In genomic region chr22:34010259-34010658, GRCh38 we compare ENCODE assay signal across 38 cellular contexts.
"Had no signal": no experiment of that assay in that cellular context is flagged by ENCODE, and none has a peak within 500 bp of the region (broad histone marks: within the 10 kb centered on the region; RNA-seq: fewer than 3 reads in every experiment).

No MANE protein-coding gene starts in this region.

- H3K4me1 Mint-ChIP-seq: activated naive CD4-positive, alpha-beta T cell treated with anti-CD3 and anti-CD28 coated beads, Interleukin-2, amount 10 ng/mL, durations not matched to agents 7 days and 5 days; activated naive CD4-positive, alpha-beta T cell treated with anti-CD3 and anti-CD28 coated beads, Interleukin-2, amount 50 U/mL, for 24 hours; activated naive CD8-positive, alpha-beta T cell treated with anti-CD3 and anti-CD28 coated beads for 36 hours; activated naive CD8-positive, alpha-beta T cell treated with anti-CD3 and anti-CD28 coated beads, Interleukin-2, amount 10 ng/mL, durations not matched to agents 7 days and 5 days; activated naive CD8-positive, alpha-beta T cell treated with anti-CD3 and anti-CD28 coated beads, Interleukin-2, amount 50 U/mL, for 24 hours; activated T-helper 17 cell treated with anti-CD3 and anti-CD28 coated beads, Interleukin-2, amount 50 U/mL, for 72 hours; brain; central memory CD8-positive, alpha-beta T cell had no signal

- H3K36me3 ChIP-seq: adrenal gland, ascending aorta, brain microvascular endothelial cell, breast epithelium, cardiac muscle cell had no signal

- H3K4me1 ChIP-seq: adrenal gland, ascending aorta, body of pancreas, breast epithelium had no signal

- H3K27ac Mint-ChIP-seq: activated naive CD4-positive, alpha-beta T cell treated with anti-CD3 and anti-CD28 coated beads for 36 hours; activated naive CD4-positive, alpha-beta T cell treated with anti-CD3 and anti-CD28 coated beads, Interleukin-2, amount 10 ng/mL, durations not matched to agents 7 days and 5 days; activated naive CD4-positive, alpha-beta T cell treated with anti-CD3 and anti-CD28 coated beads, Interleukin-2, amount 50 U/mL, for 24 hours; activated naive CD4-positive, alpha-beta T cell treated with anti-CD3 and anti-CD28 coated beads, Interleukin-2, amount 50 U/mL, for 72 hours; activated naive CD8-positive, alpha-beta T cell; activated naive CD8-positive, alpha-beta T cell treated with anti-CD3 and anti-CD28 coated beads for 36 hours; activated naive CD8-positive, alpha-beta T cell treated with anti-CD3 and anti-CD28 coated beads, Interleukin-2, amount 10 ng/mL, durations not matched to agents 7 days and 5 days; activated naive CD8-positive, alpha-beta T cell treated with anti-CD3 and anti-CD28 coated beads, Interleukin-2, amount 50 U/mL, for 24 hours; activated T-cell treated with anti-CD3 and anti-CD28 coated beads, Interleukin-2, amount 50 U/mL, for 24 hours; activated T-cell treated with anti-CD3 and anti-CD28 coated beads, Interleukin-2, amount 50 U/mL, for 72 hours; activated T-helper 1 cell treated with anti-CD3 and anti-CD28 coated beads, Interleukin-12 subunit alpha, Interleukin-12 subunit beta, Interleukin-2, Interleukin-4 antibody, amounts not matched to agents 30 ng/mL and 10 ng/mL and 1 ng/mL, durations not matched to agents 14 hours and 24 hours and 36 hours; activated T-helper 17 cell treated with anti-CD3 and anti-CD28 coated beads, Interleukin-2, amount 50 U/mL, for 72 hours; activated T-helper 2 cell treated with anti-CD3 and anti-CD28 coated beads, Interferon-gamma antibody, Interleukin-2, Interleukin-4, amounts not matched to agents 10 μg/mL and 5 μg/mL and 100 μg/mL, durations not matched to agents 14 hours and 24 hours and 36 hours; brain had no signal

- H3K27ac ChIP-seq: adrenal gland, ascending aorta, body of pancreas, brain microvascular endothelial cell, breast epithelium, cardiac muscle cell had no signal

- H3K27me3 Mint-ChIP-seq: activated naive CD4-positive, alpha-beta T cell treated with anti-CD3 and anti-CD28 coated beads, Interleukin-2, amount 10 ng/mL, durations not matched to agents 7 days and 5 days; activated naive CD8-positive, alpha-beta T cell; activated naive CD8-positive, alpha-beta T cell treated with anti-CD3 and anti-CD28 coated beads, Interleukin-2, amount 10 ng/mL, durations not matched to agents 7 days and 5 days; activated naive CD8-positive, alpha-beta T cell treated with anti-CD3 and anti-CD28 coated beads, Interleukin-2, amount 50 U/mL, for 24 hours; activated T-cell treated with anti-CD3 and anti-CD28 coated beads, Interleukin-2, amount 50 U/mL, for 24 hours; central memory CD8-positive, alpha-beta T cell had no signal

- ATAC-seq: activated naive CD4-positive, alpha-beta T cell treated with anti-CD3 and anti-CD28 coated beads, Interleukin-2, amount 50 U/mL, for 72 hours; activated naive CD8-positive, alpha-beta T cell treated with anti-CD3 and anti-CD28 coated beads, Interleukin-2, amount 50 U/mL, for 24 hours; activated T-cell treated with anti-CD3 and anti-CD28 coated beads, Interleukin-2, amount 50 U/mL, for 4 hours; activated T-cell treated with anti-CD3 and anti-CD28 coated beads, Interleukin-2, amount 50 U/mL, for 72 hours; activated T-helper 17 cell treated with anti-CD3 and anti-CD28 coated beads, Interleukin-2, amount 50 U/mL, for 72 hours; body of pancreas had no signal

- DNase-seq: activated effector memory CD4-positive, alpha-beta T cell treated with anti-CD3 and anti-CD28 coated beads, Interleukin-2, amount 50 U/mL, for 16 hours; activated effector memory CD4-positive, alpha-beta T cell treated with Interleukin-2 at 50 U/mL for 16 hours; activated gamma-delta T cell; activated gamma-delta T cell treated with Interleukin-2 at 50 U/mL for 16 hours; activated naive CD4-positive, alpha-beta T cell; activated naive CD4-positive, alpha-beta T cell treated with anti-CD3 and anti-CD28 coated beads for 36 hours; activated naive CD4-positive, alpha-beta T cell treated with anti-CD3 and anti-CD28 coated beads, Interleukin-2, amount 10 ng/mL, durations not matched to agents 7 days and 5 days; activated naive CD4-positive, alpha-beta T cell treated with anti-CD3 and anti-CD28 coated beads, Interleukin-2, amount 50 U/mL, for 16 hours; activated naive CD4-positive, alpha-beta T cell treated with Interleukin-2 at 50 U/mL for 16 hours; activated naive CD8-positive, alpha-beta T cell treated with anti-CD3 and anti-CD28 coated beads for 36 hours; activated naive CD8-positive, alpha-beta T cell treated with anti-CD3 and anti-CD28 coated beads, Interleukin-2, amount 10 ng/mL, durations not matched to agents 7 days and 5 days; activated naive CD8-positive, alpha-beta T cell treated with anti-CD3 and anti-CD28 coated beads, Interleukin-2, amount 50 U/mL, for 24 hours; activated T-cell treated with anti-CD3 and anti-CD28 coated beads, Interleukin-2, amount 50 U/mL, for 1 hour; activated T-cell treated with anti-CD3 and anti-CD28 coated beads, Interleukin-2, amount 50 U/mL, for 24 hours; activated T-cell treated with anti-CD3 and anti-CD28 coated beads, Interleukin-2, amount 50 U/mL, for 4 hours; activated T-cell treated with anti-CD3 and anti-CD28 coated beads, Interleukin-2, amount 50 U/mL, for 48 hours; activated T-cell treated with anti-CD3 and anti-CD28 coated beads, Interleukin-2, amount 50 U/mL, for 72 hours; adrenal gland; amniotic stem cell; amygdala; anterior cingulate cortex; aorta; body of pancreas; brain microvascular endothelial cell; caudate nucleus; central memory CD4-positive, alpha-beta T cell; cerebellar nuclear complex had no signal

- H3K4me3 Mint-ChIP-seq: activated naive CD4-positive, alpha-beta T cell treated with anti-CD3 and anti-CD28 coated beads for 36 hours; activated naive CD4-positive, alpha-beta T cell treated with anti-CD3 and anti-CD28 coated beads, Interleukin-2, amount 10 ng/mL, durations not matched to agents 7 days and 5 days; activated naive CD4-positive, alpha-beta T cell treated with anti-CD3 and anti-CD28 coated beads, Interleukin-2, amount 50 U/mL, for 24 hours; activated naive CD8-positive, alpha-beta T cell; activated naive CD8-positive, alpha-beta T cell treated with anti-CD3 and anti-CD28 coated beads for 36 hours; activated naive CD8-positive, alpha-beta T cell treated with anti-CD3 and anti-CD28 coated beads, Interleukin-2, amount 10 ng/mL, durations not matched to agents 7 days and 5 days; activated naive CD8-positive, alpha-beta T cell treated with anti-CD3 and anti-CD28 coated beads, Interleukin-2, amount 50 U/mL, for 24 hours; activated T-cell treated with anti-CD3 and anti-CD28 coated beads, Interleukin-2, amount 50 U/mL, for 24 hours; activated T-cell treated with anti-CD3 and anti-CD28 coated beads, Interleukin-2, amount 50 U/mL, for 4 hours; activated T-cell treated with anti-CD3 and anti-CD28 coated beads, Interleukin-2, amount 50 U/mL, for 72 hours; activated T-helper 1 cell treated with anti-CD3 and anti-CD28 coated beads, Interleukin-12 subunit alpha, Interleukin-12 subunit beta, Interleukin-2, Interleukin-4 antibody, amounts not matched to agents 30 ng/mL and 10 ng/mL and 1 ng/mL, durations not matched to agents 14 hours and 24 hours and 36 hours; activated T-helper 17 cell treated with anti-CD3 and anti-CD28 coated beads, Interleukin-2, amount 50 U/mL, for 72 hours; brain; central memory CD8-positive, alpha-beta T cell had no signal

- H3K27me3 ChIP-seq: adrenal gland, ascending aorta, body of pancreas, brain microvascular endothelial cell, cardiac muscle cell had no signal

- H3K4me3 ChIP-seq: adrenal gland, ascending aorta, body of pancreas, breast epithelium, cardiac muscle cell had no signal

- H3K36me3 Mint-ChIP-seq: activated naive CD4-positive, alpha-beta T cell treated with anti-CD3 and anti-CD28 coated beads, Interleukin-2, amount 10 ng/mL, durations not matched to agents 7 days and 5 days; activated naive CD4-positive, alpha-beta T cell treated with anti-CD3 and anti-CD28 coated beads, Interleukin-2, amount 50 U/mL, for 24 hours; activated naive CD8-positive, alpha-beta T cell treated with anti-CD3 and anti-CD28 coated beads for 36 hours; activated naive CD8-positive, alpha-beta T cell treated with anti-CD3 and anti-CD28 coated beads, Interleukin-2, amount 10 ng/mL, durations not matched to agents 7 days and 5 days; brain had no signal
